Comparison of ENCODE assay signal across 1 cellular context in genomic region chr13:73142091-73142490, GRCh38.
TF ChIP-seq lines count a peak whose summit lies in the region.

No MANE protein-coding gene starts in this region.

TF ChIP-seq in H1, 55 proteins besides CTCF, POLR2A, EP300 and RAD21:
- TF ChIP-seq CREB1 (IDR thresholded peaks at IDR 0.05) (no peak), USF2 (IDR thresholded peaks at IDR 0.05; ENCODE audit: low read length) (no peak), SIN3A (conservative IDR thresholded peaks at IDR 0.05 in 1 of 2, IDR thresholded peaks at IDR 0.05 in 1 of 2; ENCODE audit: low read depth in 1 of 2, low read length in 2 of 2) (no peak), NANOG (IDR thresholded peaks at IDR 0.05; ENCODE audit: insufficient read depth, low read depth, low read length, poor library complexity, severe bottlenecking) (no peak), NRF1 (IDR thresholded peaks at IDR 0.05; ENCODE audit: low read depth, low read length) (no peak), SAP30 (IDR thresholded peaks at IDR 0.05; ENCODE audit: insufficient read depth, insufficient replicate concordance, low read length) (no peak), GTF2F1 (IDR thresholded peaks at IDR 0.05; ENCODE audit: borderline replicate concordance, low read depth, low read length) (no peak), SP2 (IDR thresholded peaks at IDR 0.05; ENCODE audit: low read length) (no peak), BACH1 (IDR thresholded peaks at IDR 0.05; ENCODE audit: low read length) (no peak), MAX (IDR thresholded peaks at IDR 0.05) (no peak), CHD1 (IDR thresholded peaks at IDR 0.05; ENCODE audit: low read depth, low read length) (no peak), KDM1A (IDR thresholded peaks at IDR 0.05; ENCODE audit: borderline replicate concordance, low read length) (no peak)
- TF ChIP-seq, protein P1, sequence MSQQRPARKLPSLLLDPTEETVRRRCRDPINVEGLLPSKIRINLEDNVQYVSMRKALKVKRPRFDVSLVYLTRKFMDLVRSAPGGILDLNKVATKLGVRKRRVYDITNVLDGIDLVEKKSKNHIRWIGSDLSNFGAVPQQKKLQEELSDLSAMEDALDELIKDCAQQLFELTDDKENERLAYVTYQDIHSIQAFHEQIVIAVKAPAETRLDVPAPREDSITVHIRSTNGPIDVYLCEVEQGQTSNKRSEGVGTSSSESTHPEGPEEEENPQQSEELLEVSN (IDR thresholded peaks at IDR 0.05), result no peak
TF ChIP-seq in H1: peak in this region for 0.
